ENCODE assay signal across 33 cellular contexts in genomic region chr19:37683520-37683919, GRCh38. TPM values are rescaled to one million over a fixed set of nuclear protein-coding genes. Genes with fewer than 3 reads are reported as not detected.
DNase-seq lines count a peak whose midpoint lies in the region; ATAC-seq, FAIRE-seq and TF ChIP-seq lines count a peak whose summit lies in the region.
"Had no signal": no experiment of that assay in that cellular context is flagged by ENCODE, and none has a peak within 500 bp of the region (broad histone marks: within the 10 kb centered on the region; RNA-seq: fewer than 3 reads in every experiment).

No MANE protein-coding gene starts in this region.

- no peaks in the 10 kb centered on the region for H3K4me1 ChIP-seq in HepG2 (ENCODE audit: insufficient read depth, low read length)
- H3K4me1 ChIP-seq in right lobe of liver = no peaks in the 10 kb centered on the region
- no peaks in the 10 kb centered on the region for H3K4me1 ChIP-seq in HEK293 (ENCODE audit: control insufficient read depth, insufficient read depth, low read length)
- no peaks in the 10 kb centered on the region for H3K4me1 ChIP-seq in K562 (replicated peaks in 1 of 2; ENCODE audit: control insufficient read depth in 2 of 2, insufficient read depth in 2 of 2, low read length in 2 of 2)
- H3K4me1 ChIP-seq: A549; BE2C; BLaER1; BLaER1 treated with 17β-estradiol and CSF1 and Interleukin-3, amounts not matched to agents 10 nM and 100 nM; Caco-2 had no signal

- H2AFZ ChIP-seq in HepG2 (ENCODE audit: low read length) (no peak overlapping the region), K562 (ENCODE audit: low read depth, low read length) (no peak overlapping the region)

- H3K79me2 ChIP-seq in HepG2 (ENCODE audit: insufficient read depth, low read length) (no peaks in the 10 kb centered on the region), K562 (ENCODE audit: control insufficient read depth, insufficient read depth, low read length) (no peaks in the 10 kb centered on the region)

- CTCF ChIA-PET in HepG2 (lab: Yijun Ruan, JAX; ENCODE audit: low intra/inter-chr PET ratio, low total read pairs) (no interaction called here), HEK293 (lab: Yijun Ruan, JAX) (interaction anchor here (0.7 kb wide), 1 partner anchor 111 kb away, joined by 4 read pairs; no protein-coding TSS in a partner anchor), K562 (lab: Yijun Ruan, JAX; ENCODE audit: low intra/inter-chr PET ratio) (no interaction called here)

- FAIRE-seq in HepG2 (lab: Jason Lieb, UNC) (no peak), K562 (lab: Jason Lieb, UNC) (no peak)
- FAIRE-seq: A204.1, D721Med had no signal

- TF ChIP-seq POLR2A in HepG2 (IDR thresholded peaks at IDR 0.05; ENCODE audit: insufficient read depth in 1 of 2, low read depth in 2 of 2, low read length in 2 of 2) = no peak
- no peak for TF ChIP-seq POLR2A in right lobe of liver (IDR thresholded peaks at IDR 0.05)
- no peak for TF ChIP-seq POLR2A in K562 (conservative IDR thresholded peaks at IDR 0.05)

- no peak overlapping the region for H3K9ac ChIP-seq in HepG2 (ENCODE audit: insufficient read depth, low read depth, low read length)
- no peak overlapping the region for H3K9ac ChIP-seq in K562 (ENCODE audit: insufficient read depth in 1 of 2, low read depth in 2 of 2, low read length in 2 of 2)
- H3K9ac ChIP-seq: BLaER1; BLaER1 treated with 17β-estradiol and CSF1 and Interleukin-3, amounts not matched to agents 10 nM and 100 nM had no signal

- BruUV-seq in HepG2 (replicated peaks; lab: Mats Ljungman, UMichigan) (no TSS peak), K562 (replicated peaks; lab: Mats Ljungman, UMichigan) (no TSS peak)

- no peaks in the 10 kb centered on the region for H4K20me1 ChIP-seq in HepG2 (ENCODE audit: insufficient read depth, low read length)
- no peaks in the 10 kb centered on the region for H4K20me1 ChIP-seq in K562 (replicated peaks; ENCODE audit: control insufficient read depth, insufficient read depth, low read length)
- H4K20me1 ChIP-seq: BLaER1; BLaER1 treated with 17β-estradiol and CSF1 and Interleukin-3, amounts not matched to agents 10 nM and 100 nM had no signal

- H3K27ac ChIP-seq in HepG2 (ENCODE audit: extremely low read length, insufficient read depth, low read length) = no peak overlapping the region
- H3K27ac ChIP-seq in right lobe of liver = no peak overlapping the region
- H3K27ac ChIP-seq in HEK293 (ENCODE audit: extremely low read depth, low read depth, low read length) = no peak overlapping the region
- no peak overlapping the region for H3K27ac ChIP-seq in K562 (ENCODE audit: extremely low read depth, low read depth, low read length)
- H3K27ac ChIP-seq in coronary artery = no peak overlapping the region
- H3K27ac ChIP-seq: 22Rv1; A549; BLaER1; BLaER1 treated with 17β-estradiol and CSF1 and Interleukin-3, amounts not matched to agents 10 nM and 100 nM; C4-2B had no signal

- no peak for DNase-seq in HepG2 (ENCODE audit: low spot score)
- no peak for DNase-seq in right lobe of liver
- DNase-seq in K562 (ENCODE audit: extremely low read depth in 1 of 4, low spot score in 3 of 4) = no peak
- DNase-seq in coronary artery (ENCODE audit: low spot score) = no peak
- no peak for DNase-seq in stimulated activated CD4-positive, alpha-beta T cell treated with anti-CD3 and anti-CD28 coated beads, Interleukin-15, amount 100 ng/mL, for 24 hours
- DNase-seq: 8988T; ACHN; AML-193; BE2C; C1 segment of cervical spinal cord; Caco-2; Calu3; CD4-positive, alpha-beta memory T cell; CD4-positive, alpha-beta T cell; CD4-positive, CD25-positive, alpha-beta regulatory T cell; CD8-positive, alpha-beta memory T cell; CD8-positive, alpha-beta T cell; COR-L47; DMS 273 treated with DMSO at 0.1 percent for 48 hours; DMS153; DMS53; DMS79; DMS79 treated with DMSO at 0.1 percent for 48 hours; DND-41; EL had no signal

- TF ChIP-seq RAD21 in HepG2 (CRISPR knock-in tag; IDR thresholded peaks at IDR 0.05) (no peak), K562 (CRISPR knock-in tag; conservative IDR thresholded peaks at IDR 0.05 in 1 of 2, IDR thresholded peaks at IDR 0.05 in 1 of 2) (no peak)

- no peak overlapping the region for H3K4me2 ChIP-seq in HepG2 (ENCODE audit: low read depth, low read length)
- no peak overlapping the region for H3K4me2 ChIP-seq in K562 (ENCODE audit: insufficient read depth, low read length)
- H3K4me2 ChIP-seq: A549; BLaER1; BLaER1 treated with 17β-estradiol and CSF1 and Interleukin-3, amounts not matched to agents 10 nM and 100 nM had no signal

- intact Hi-C loops in HepG2 (cut with micrococcal nuclease; ENCODE audit: unreplicated experiment) (no loop called here), right lobe of liver (cut with DNase I) (no loop called here), K562 (cut with micrococcal nuclease) (no loop called here)

- peaks cover 22% of the 10 kb centered on the region for H3K9me3 ChIP-seq in HepG2 (ENCODE audit: low read length)
- H3K9me3 ChIP-seq in right lobe of liver = no peaks in the 10 kb centered on the region
- H3K9me3 ChIP-seq in HEK293 (ENCODE audit: control insufficient read depth, insufficient read depth, low read depth, low read length) = peaks cover 8% of the 10 kb centered on the region
- no peaks in the 10 kb centered on the region for H3K9me3 ChIP-seq in K562 (replicated peaks; ENCODE audit: control insufficient read depth, insufficient read depth, low read depth, low read length)
- H3K9me3 ChIP-seq: BE2C had no signal

- POLR2A ChIA-PET in HepG2 (lab: Yijun Ruan, JAX) (no interaction called here), HEK293 (lab: Yijun Ruan, JAX) (no interaction called here), K562 (lab: Yijun Ruan, JAX) (no interaction called here)

- ATAC-seq in HepG2 (no peak), right lobe of liver (no peak), K562 (no peak)
- ATAC-seq: A549; CD8-positive, alpha-beta T cell had no signal

- in situ Hi-C loops in HepG2 (cut with HindIII; ENCODE audit: extremely low pct_ligation_motif_present, low pct_unique_long_range_greater_than_20kb) = no loop called here
- in situ Hi-C loops in K562 (cut with MboI) = no loop called here

- WGBS in HepG2 (ENCODE audit: low lambda C conversion rate) = 98% methylated on average over 3 of the region's 3 CpGs
- WGBS in right lobe of liver (ENCODE audit: insufficient coverage, low coverage, low lambda C conversion rate, missing lambda C conversion rate) = 79% methylated on average over 3 of the region's 3 CpGs
- WGBS in K562 (ENCODE audit: insufficient coverage, low coverage, missing lambda C conversion rate) = 29% methylated on average over 3 of the region's 3 CpGs

- no peaks in the 10 kb centered on the region for H3K9me1 ChIP-seq in K562 (ENCODE audit: control insufficient read depth, insufficient read depth, low read length)

- TF ChIP-seq CTCF in HepG2 (CRISPR knock-in tag; IDR thresholded peaks at IDR 0.05) = no peak
- TF ChIP-seq CTCF in right lobe of liver (IDR thresholded peaks at IDR 0.05) = no peak
- no peak for TF ChIP-seq CTCF in HEK293 (tag by site-specific recombination; IDR thresholded peaks at IDR 0.05)
- no peak for TF ChIP-seq CTCF in K562 (IDR thresholded peaks at IDR 0.05 in 2 of 3, conservative IDR thresholded peaks at IDR 0.05 in 1 of 3; ENCODE audit: insufficient read depth in 2 of 3, low read depth in 1 of 3, low read length in 3 of 3)
- no peak for TF ChIP-seq CTCF in coronary artery (IDR thresholded peaks at IDR 0.05)

- TF ChIP-seq EP300 in HepG2 (IDR thresholded peaks at IDR 0.05; ENCODE audit: low read depth in 2 of 2, low read length in 2 of 2) = no peak
- TF ChIP-seq EP300 in HepG2 (CRISPR knock-in tag; IDR thresholded peaks at IDR 0.05; ENCODE audit: borderline replicate concordance) = no peak
- no peak for TF ChIP-seq EP300 in K562 (IDR thresholded peaks at IDR 0.05; ENCODE audit: low read length)

- H3K4me3 ChIP-seq in HepG2 (replicated peaks in 1 of 3; ENCODE audit: insufficient read depth in 1 of 3, low read depth in 2 of 3, low read length in 3 of 3) (no peak overlapping the region), right lobe of liver (no peak overlapping the region), HEK293 (ENCODE audit: low read depth, low read length) (no peak overlapping the region), K562 (no peak overlapping the region), coronary artery (no peak overlapping the region)
- H3K4me3 ChIP-seq: A549; BLaER1; BLaER1 treated with 17β-estradiol and CSF1 and Interleukin-3, amounts not matched to agents 10 nM and 100 nM had no signal

- peaks cover 0 to 2% of the 10 kb centered on the region in 2 experiments; a peak in 1 of 5 replicates for H3K36me3 ChIP-seq in HepG2 (replicated peaks in 1 of 2; ENCODE audit: control insufficient read depth in 1 of 2, insufficient read depth in 2 of 2, low read length in 2 of 2)
- H3K36me3 ChIP-seq in right lobe of liver = no peaks in the 10 kb centered on the region
- H3K36me3 ChIP-seq in HEK293 (ENCODE audit: control insufficient read depth in 2 of 2, insufficient read depth in 1 of 2, low read length in 2 of 2) = no peaks in the 10 kb centered on the region; a peak in 1 of 3 replicates
- no peaks in the 10 kb centered on the region for H3K36me3 ChIP-seq in K562 (ENCODE audit: control insufficient read depth, insufficient read depth, low read length)
- H3K36me3 ChIP-seq: BE2C had no signal

- H3K27me3 ChIP-seq in HepG2 (ENCODE audit: control insufficient read depth in 1 of 2, insufficient read depth in 2 of 2, low read length in 2 of 2) (no peaks in the 10 kb centered on the region), right lobe of liver (no peaks in the 10 kb centered on the region), K562 (ENCODE audit: control insufficient read depth in 2 of 2, insufficient read depth in 2 of 2, low read length in 2 of 2) (no peaks in the 10 kb centered on the region)
- H3K27me3 ChIP-seq: BE2C; BLaER1; BLaER1 treated with 17β-estradiol and CSF1 and Interleukin-3, amounts not matched to agents 10 nM and 100 nM had no signal

RNA-seq across cellular contexts. Expression of gene ZFP30, which starts 28.3 kb away (rescaled TPM):
- total RNA-seq in HepG2 (2016; rRNA removed; fragmentation: Illumina TruSeq; extraction: Trizol) (19.2 and 25.0 TPM in 2 replicates), right lobe of liver (1 to 10 TPM; 2.9 to 5.0 (median 4.0) TPM), K562 (2014; rRNA removed) (5.6 and 8.1 TPM in 2 replicates), K562 (2014; rRNA removed; fragmentation: Illumina TruSeq; extraction: Trizol) (8.7 and 10.0 TPM in 2 replicates), K562 (2015; rRNA removed; fragmentation: Illumina TruSeq; extraction: Trizol) (10.6 and 11.3 TPM in 2 replicates), K562 (2021) (6.4 and 7.2 TPM in 2 replicates)
- total RNA-seq in HepG2 (2016; cell fraction: cytosol; rRNA removed; fragmentation: Illumina TruSeq; extraction: Trizol; ENCODE audit: low read depth) = 5.0 and 6.9 TPM in 2 replicates
- total RNA-seq in HepG2 (2016; cell fraction: insoluble cytoplasmic fraction; rRNA removed; fragmentation: Illumina TruSeq; extraction: Trizol) = 20.4 and 24.7 TPM in 2 replicates
- total RNA-seq in HepG2 (2016; cell fraction: membrane; rRNA removed; fragmentation: Illumina TruSeq; extraction: Trizol) = 9.3 and 10.1 TPM in 2 replicates
- total RNA-seq in HepG2 (2016; cell fraction: nucleus; rRNA removed; fragmentation: Illumina TruSeq; extraction: Trizol) = 18.9 and 23.1 TPM in 2 replicates
- polyA plus RNA-seq in HepG2 (2011; rRNA removed) (3.3 and 3.4 TPM in 2 replicates), K562 (2011; rRNA removed) (1.2 and 4.9 TPM in 2 replicates), K562 (2014; fragmentation: Illumina TruSeq; extraction: Trizol) (3.8 and 4.2 TPM in 2 replicates), K562 (2014; fragmentation: Nextera tagmentation; extraction: Ambion mirVana) (1 to 10 TPM; 1.1 TPM), K562 (2014; rRNA removed) (2.8 and 3.5 TPM in 2 replicates)
- 0.97 and 1.4 TPM in 2 replicates for polyA plus RNA-seq in HepG2 (2011; cell fraction: cytosol; rRNA removed)
- polyA plus RNA-seq in HepG2 (2011; cell fraction: nucleus; rRNA removed) = 13.3 and 15.6 TPM in 2 replicates
- 5.4 and 6.5 TPM in 2 replicates for polyA plus RNA-seq in HepG2 (2012)
- 0.42 and 0.70 TPM in 2 replicates for polyA plus RNA-seq in HepG2 (2016; cell fraction: cytosol; fragmentation: Illumina TruSeq; extraction: Trizol; ENCODE audit: low read depth)
- polyA plus RNA-seq in HepG2 (2016; cell fraction: insoluble cytoplasmic fraction; fragmentation: Illumina TruSeq; extraction: Trizol; ENCODE audit: low read depth) = 5.7 and 8.7 TPM in 2 replicates
- 1.4 and 1.9 TPM in 2 replicates for polyA plus RNA-seq in HepG2 (2016; cell fraction: membrane; fragmentation: Illumina TruSeq; extraction: Trizol; ENCODE audit: low read depth)
- 18.3 and 20.6 TPM in 2 replicates for polyA plus RNA-seq in HepG2 (2016; cell fraction: nucleus; fragmentation: Illumina TruSeq; extraction: Trizol; ENCODE audit: insufficient read depth, low read depth)
- 4.6 and 5.0 TPM in 2 replicates for polyA minus RNA-seq in HepG2 (2011; rRNA and poly(A)+ RNA removed; ENCODE audit: low replicate concordance)
- polyA minus RNA-seq in HepG2 (2011; cell fraction: cytosol; rRNA and poly(A)+ RNA removed) = 3.5 and 6.7 TPM in 2 replicates
- polyA minus RNA-seq in HepG2 (2011; cell fraction: nucleus; rRNA and poly(A)+ RNA removed) = 24.5 and 26.3 TPM in 2 replicates
- total RNA-seq in K562 (2011; cell fraction: chromatin; rRNA removed; ENCODE audit: low replicate concordance) = 10.3 and 14.3 TPM in 2 replicates
- total RNA-seq in K562 (2011; cell fraction: nucleolus; rRNA removed) = 5.2 and 8.0 TPM in 2 replicates
- 8.7 and 10.7 TPM in 2 replicates for total RNA-seq in K562 (2011; cell fraction: nucleoplasm; rRNA removed)
- 0.38 and 1.4 TPM in 2 replicates for polyA plus RNA-seq in K562 (2011; cell fraction: cytosol; rRNA removed)
- polyA plus RNA-seq in K562 (2011; cell fraction: nucleus; rRNA removed) = 2.0 and 7.2 TPM in 2 replicates
- 3.0 and 3.9 TPM in 2 replicates for polyA plus RNA-seq in K562 (2012)
- 2.9 and 9.9 TPM in 2 replicates for polyA minus RNA-seq in K562 (2011; rRNA and poly(A)+ RNA removed)
- polyA minus RNA-seq in K562 (2011; cell fraction: cytosol; rRNA and poly(A)+ RNA removed) = 1.1 and 3.4 TPM in 2 replicates
- polyA minus RNA-seq in K562 (2011; cell fraction: nucleus; rRNA and poly(A)+ RNA removed) = 3.8 and 6.1 TPM in 2 replicates

RNA-seq across cellular contexts. Expression of gene ZNF607, which starts 36.0 kb away (rescaled TPM):
- total RNA-seq in HepG2 (2016; rRNA removed; fragmentation: Illumina TruSeq; extraction: Trizol) (8.3 and 11.3 TPM in 2 replicates), right lobe of liver (1 to 10 TPM in 1 of 6 experiments, under 1 TPM in 5; 0.37 to 1.9 (median 0.79) TPM), K562 (2014; rRNA removed) (2.4 and 2.7 TPM in 2 replicates), K562 (2014; rRNA removed; fragmentation: Illumina TruSeq; extraction: Trizol) (3.6 and 3.9 TPM in 2 replicates), K562 (2015; rRNA removed; fragmentation: Illumina TruSeq; extraction: Trizol) (3.7 and 3.8 TPM in 2 replicates), K562 (2021) (5.1 and 5.7 TPM in 2 replicates)
- 1.0 and 1.2 TPM in 2 replicates for total RNA-seq in HepG2 (2016; cell fraction: cytosol; rRNA removed; fragmentation: Illumina TruSeq; extraction: Trizol; ENCODE audit: low read depth)
- 9.2 and 10.6 TPM in 2 replicates for total RNA-seq in HepG2 (2016; cell fraction: insoluble cytoplasmic fraction; rRNA removed; fragmentation: Illumina TruSeq; extraction: Trizol)
- 3.5 and 4.4 TPM in 2 replicates for total RNA-seq in HepG2 (2016; cell fraction: membrane; rRNA removed; fragmentation: Illumina TruSeq; extraction: Trizol)
- total RNA-seq in HepG2 (2016; cell fraction: nucleus; rRNA removed; fragmentation: Illumina TruSeq; extraction: Trizol) = 8.0 and 8.2 TPM in 2 replicates
- polyA plus RNA-seq in HepG2 (2011; rRNA removed) (3.8 and 4.2 TPM in 2 replicates), K562 (2011; rRNA removed) (0.91 and 4.3 TPM in 2 replicates), K562 (2014; fragmentation: Illumina TruSeq; extraction: Trizol) (3.0 and 3.2 TPM in 2 replicates), K562 (2014; fragmentation: Nextera tagmentation; extraction: Ambion mirVana) (under 1 TPM; 0.65 to 0.96 TPM), K562 (2014; rRNA removed) (3.1 and 4.3 TPM in 2 replicates)
- 2.7 and 3.3 TPM in 2 replicates for polyA plus RNA-seq in HepG2 (2011; cell fraction: cytosol; rRNA removed)
- 7.0 and 9.5 TPM in 2 replicates for polyA plus RNA-seq in HepG2 (2011; cell fraction: nucleus; rRNA removed)
- 4.9 and 5.6 TPM in 2 replicates for polyA plus RNA-seq in HepG2 (2012)
- polyA plus RNA-seq in HepG2 (2016; cell fraction: cytosol; fragmentation: Illumina TruSeq; extraction: Trizol; ENCODE audit: low read depth) = 0.36 and 0.38 TPM in 2 replicates
- 4.2 and 4.9 TPM in 2 replicates for polyA plus RNA-seq in HepG2 (2016; cell fraction: insoluble cytoplasmic fraction; fragmentation: Illumina TruSeq; extraction: Trizol; ENCODE audit: low read depth)
- 0.96 and 1.2 TPM in 2 replicates for polyA plus RNA-seq in HepG2 (2016; cell fraction: membrane; fragmentation: Illumina TruSeq; extraction: Trizol; ENCODE audit: low read depth)
- 11.0 and 11.1 TPM in 2 replicates for polyA plus RNA-seq in HepG2 (2016; cell fraction: nucleus; fragmentation: Illumina TruSeq; extraction: Trizol; ENCODE audit: insufficient read depth, low read depth)
- polyA minus RNA-seq in HepG2 (2011; rRNA and poly(A)+ RNA removed; ENCODE audit: low replicate concordance) = 5.1 and 5.8 TPM in 2 replicates
- 2.3 and 3.2 TPM in 2 replicates for polyA minus RNA-seq in HepG2 (2011; cell fraction: cytosol; rRNA and poly(A)+ RNA removed)
- 5.3 and 8.1 TPM in 2 replicates for polyA minus RNA-seq in HepG2 (2011; cell fraction: nucleus; rRNA and poly(A)+ RNA removed)
- 3.2 and 7.5 TPM in 2 replicates for total RNA-seq in K562 (2011; cell fraction: chromatin; rRNA removed; ENCODE audit: low replicate concordance)
- 3.2 and 3.3 TPM in 2 replicates for total RNA-seq in K562 (2011; cell fraction: nucleolus; rRNA removed)
- 4.8 and 6.3 TPM in 2 replicates for total RNA-seq in K562 (2011; cell fraction: nucleoplasm; rRNA removed)
- 0.46 and 1.9 TPM in 2 replicates for polyA plus RNA-seq in K562 (2011; cell fraction: cytosol; rRNA removed)
- polyA plus RNA-seq in K562 (2011; cell fraction: nucleus; rRNA removed) = 1.5 and 5.6 TPM in 2 replicates
- polyA plus RNA-seq in K562 (2012) = 2.5 and 3.4 TPM in 2 replicates
- polyA minus RNA-seq in K562 (2011; rRNA and poly(A)+ RNA removed) = 2.1 and 6.3 TPM in 2 replicates
- 0.91 and 2.9 TPM in 2 replicates for polyA minus RNA-seq in K562 (2011; cell fraction: cytosol; rRNA and poly(A)+ RNA removed)
- polyA minus RNA-seq in K562 (2011; cell fraction: nucleus; rRNA and poly(A)+ RNA removed) = 0.78 and 1.9 TPM in 2 replicates
